13 cellular contexts compared by ENCODE assay signal in the genomic region with DNA sequence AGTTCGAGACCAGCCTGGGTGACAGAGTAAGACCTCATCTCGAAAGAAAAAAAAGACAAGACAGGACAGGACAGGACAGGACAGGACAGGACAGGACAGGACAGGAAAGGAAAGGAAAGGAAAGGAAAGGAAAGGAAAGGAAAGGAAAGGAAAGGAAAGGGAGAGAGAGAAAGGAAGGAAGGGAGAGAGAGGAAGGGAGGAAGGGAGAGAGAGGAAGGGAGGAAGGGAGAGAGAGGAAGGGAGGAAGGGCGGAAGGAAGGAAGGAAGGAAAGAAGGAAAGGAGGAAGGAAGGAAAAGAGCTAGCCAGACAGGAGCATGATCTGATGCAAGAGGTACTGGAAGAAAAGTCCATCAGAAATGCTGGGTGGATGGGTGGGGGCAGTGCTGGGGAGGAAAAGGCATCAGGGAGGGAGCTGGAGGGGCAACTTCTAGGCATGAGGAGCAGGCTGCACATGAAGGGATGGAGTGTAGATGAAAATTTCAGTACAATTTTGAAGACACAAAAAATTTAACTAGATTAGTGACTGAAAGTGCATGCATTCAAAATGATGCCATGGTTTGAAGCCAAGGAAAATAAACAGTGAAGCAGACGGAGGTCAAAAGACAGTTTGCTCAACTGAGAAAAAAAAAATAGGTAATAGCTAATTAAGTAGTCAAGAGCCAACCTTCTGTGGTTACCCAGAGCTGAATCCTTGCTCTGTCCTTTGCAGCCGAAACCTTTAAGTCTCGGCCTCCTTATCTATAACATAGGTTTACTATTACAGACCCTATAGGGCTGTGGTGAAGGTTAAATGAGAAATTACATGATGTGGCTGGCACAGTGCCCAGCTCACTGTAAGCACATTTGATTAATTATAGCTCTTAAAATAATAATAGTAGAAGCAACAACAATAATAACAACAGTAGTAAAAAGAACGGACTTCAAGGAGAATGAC. TPM values are rescaled to one million over a fixed set of nuclear protein-coding genes. Genes with fewer than 3 reads are reported as not detected.
DNase-seq lines count a peak whose midpoint lies in the region; ATAC-seq and TF ChIP-seq lines count a peak whose summit lies in the region.
"Had no signal": no experiment of that assay in that cellular context is flagged by ENCODE, and none has a peak within 500 bp of the region (broad histone marks: within the 10 kb centered on the region; RNA-seq: fewer than 3 reads in every experiment).

No MANE protein-coding gene starts in this region.

- peaks cover 3 to 22% of the 10 kb centered on the region in 2 donors for H3K4me1 ChIP-seq in ascending aorta

- H3K36me3 ChIP-seq in ascending aorta, result no peaks in the 10 kb centered on the region

- H3K27me3 ChIP-seq in ascending aorta, result no peaks in the 10 kb centered on the region

- ATAC-seq in sciatic nerve, result peak; percentile 76
- no peak for ATAC-seq in HG02798 (IDR thresholded peaks at IDR 0.05; ENCODE audit: poor library complexity, unreplicated experiment)
- no peak for ATAC-seq in HG02678 (IDR thresholded peaks at IDR 0.05; ENCODE audit: unreplicated experiment)

- intact Hi-C loops in ascending aorta (cut with DNase I), result loop anchor here (2.0 kb wide), 1 partner anchor 58 kb away; no protein-coding TSS in a partner anchor
- intact Hi-C loops in sciatic nerve (cut with DNase I), result no loop called here

- no peaks in the 10 kb centered on the region for H3K9me3 ChIP-seq in ascending aorta

- H3K4me3 ChIP-seq in ascending aorta (no peak overlapping the region), fibroblast of villous mesenchyme (ENCODE audit: low read depth, low read length) (no peak overlapping the region)

- TF ChIP-seq CTCF in ascending aorta (IDR thresholded peaks at IDR 0.05) (no peak), fibroblast of villous mesenchyme (IDR thresholded peaks at IDR 0.05; ENCODE audit: insufficient read depth, low read depth, low read length) (no peak), GM20000 (IDR thresholded peaks at IDR 0.05; ENCODE audit: extremely low read depth, missing control alignments) (no peak)

- DNase-seq in NCI-H1105 treated with DMSO at 0.1 percent for 48 hours (lab: John Stamatoyannopoulos, UW), result peak; percentile 10
- no peak for DNase-seq in NCI-H1105 (lab: John Stamatoyannopoulos, UW)
- no peak for DNase-seq in ascending aorta (ENCODE audit: low spot score in 2 of 2)
- DNase-seq in fibroblast of villous mesenchyme (ENCODE audit: low read depth), result peak; percentile 58
- no peak for DNase-seq in sciatic nerve (ENCODE audit: low spot score)
- no peak for DNase-seq in GM20000 (ENCODE audit: low spot score)
- DNase-seq: activated CD4-positive, CD25-positive, alpha-beta regulatory T cell; naive B cell; NCI-H1436; NK-92 treated with Interleukin-12 subunit alpha and Interleukin-12 subunit beta, amount 100 ng/mL, for 24 hours had no signal

- H3K27ac ChIP-seq in ascending aorta, result peak overlapping the region; percentile 53 to 65
- H3K27ac ChIP-seq: 22Rv1 had no signal

RNA-seq across cellular contexts. Expression of gene ZNF827, which starts 59.9 kb away (rescaled TPM):
- total RNA-seq in ascending aorta (19.5 TPM), fibroblast of villous mesenchyme (9.1 and 12.9 TPM in 2 replicates), sciatic nerve (13.3 TPM)

Comparison
In these comparisons a context has a peak if more than half of its experiments do, and no peak if none do; other contexts are left out.
1. DNase-seq: peak in NCI-H1105 treated with DMSO at 0.1 percent for 48 hours (single experiment) and fibroblast of villous mesenchyme (single experiment); none in NCI-H1105 (single experiment), ascending aorta (0 of 2), sciatic nerve (single experiment) and GM20000 (single experiment).